In the genomic region with DNA sequence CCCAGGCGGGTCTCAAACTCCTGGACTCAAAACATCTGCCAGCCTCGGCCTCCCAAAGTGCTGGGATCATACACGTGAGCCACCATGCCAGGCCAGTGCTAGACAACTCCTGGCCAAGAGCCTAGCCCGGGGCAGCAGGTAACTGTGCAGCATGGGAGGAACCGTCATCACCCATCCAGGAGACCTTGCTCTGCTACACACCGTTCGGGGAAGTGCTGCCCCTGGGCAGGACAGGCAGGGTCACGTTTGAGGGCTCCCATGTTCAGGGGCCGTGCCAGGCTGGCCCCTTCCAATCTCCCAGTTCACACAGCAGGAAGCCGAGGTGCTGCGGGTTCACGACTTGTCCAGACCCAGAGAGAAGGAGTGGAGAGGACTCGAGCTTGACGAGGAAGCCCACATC, we compare ENCODE assay signal across 29 cellular contexts.
"Had no signal": no experiment of that assay in that cellular context is flagged by ENCODE, and none has a peak within 500 bp of the region (broad histone marks: within the 10 kb centered on the region; RNA-seq: fewer than 3 reads in every experiment).

No MANE protein-coding gene starts in this region.

- H3K27ac Mint-ChIP-seq: activated B cell treated with CpG ODN at 0.5 μM for 24 hours; activated CD4-positive, alpha-beta T cell treated with anti-CD3 and anti-CD28 coated beads, Interleukin-2, amount 10 ng/mL, durations not matched to agents 24 days and 14 days; activated CD8-positive, alpha-beta memory T cell treated with anti-CD3 and anti-CD28 coated beads, Interleukin-2, amount 10 ng/mL, durations not matched to agents 7 days and 5 days; activated naive CD4-positive, alpha-beta T cell treated with anti-CD3 and anti-CD28 coated beads for 36 hours; activated naive CD8-positive, alpha-beta T cell; activated T-helper 17 cell treated with anti-CD3 and anti-CD28 coated beads, Interleukin-2, amount 50 U/mL, for 72 hours; T-helper 1 cell treated with Interleukin-12 subunit alpha and Interleukin-12 subunit beta and Interleukin-4 antibody, amounts not matched to agents 30 μg/mL and 1 μg/mL, for 36 hours had no signal

- H3K4me1 ChIP-seq: Peyer's patch, SJSA1 had no signal

- H3K9me3 Mint-ChIP-seq: activated B cell treated with CpG ODN at 0.5 μM for 24 hours; activated CD4-positive, alpha-beta T cell treated with anti-CD3 and anti-CD28 coated beads, Interleukin-2, amount 10 ng/mL, durations not matched to agents 24 days and 14 days; activated naive CD4-positive, alpha-beta T cell treated with anti-CD3 and anti-CD28 coated beads for 36 hours; activated T-helper 17 cell treated with anti-CD3 and anti-CD28 coated beads, Interleukin-2, amount 50 U/mL, for 72 hours; T-helper 1 cell treated with Interleukin-12 subunit alpha and Interleukin-12 subunit beta and Interleukin-4 antibody, amounts not matched to agents 30 μg/mL and 1 μg/mL, for 36 hours had no signal

- H3K4me3 Mint-ChIP-seq: activated B cell treated with CpG ODN at 0.5 μM for 24 hours; activated CD4-positive, alpha-beta T cell treated with anti-CD3 and anti-CD28 coated beads, Interleukin-2, amount 10 ng/mL, durations not matched to agents 24 days and 14 days; activated CD8-positive, alpha-beta memory T cell treated with anti-CD3 and anti-CD28 coated beads, Interleukin-2, amount 10 ng/mL, durations not matched to agents 7 days and 5 days; activated naive CD4-positive, alpha-beta T cell treated with anti-CD3 and anti-CD28 coated beads for 36 hours; activated naive CD8-positive, alpha-beta T cell; activated T-helper 17 cell treated with anti-CD3 and anti-CD28 coated beads, Interleukin-2, amount 50 U/mL, for 72 hours; T-helper 1 cell treated with Interleukin-12 subunit alpha and Interleukin-12 subunit beta and Interleukin-4 antibody, amounts not matched to agents 30 μg/mL and 1 μg/mL, for 36 hours had no signal

- H3K27ac ChIP-seq: adrenal gland, Peyer's patch, SJSA1 had no signal

- H3K27me3 ChIP-seq: adrenal gland, Peyer's patch, SJSA1 had no signal

- H3K36me3 Mint-ChIP-seq: activated naive CD8-positive, alpha-beta T cell had no signal

- ATAC-seq: activated CD8-positive, alpha-beta memory T cell treated with anti-CD3 and anti-CD28 coated beads, Interleukin-2, amount 10 ng/mL, durations not matched to agents 7 days and 5 days; activated T-helper 17 cell treated with anti-CD3 and anti-CD28 coated beads, Interleukin-2, amount 50 U/mL, for 72 hours; SK-N-SH treated with all-trans-retinoic acid at 6 μM for 48 hours had no signal

- DNase-seq: activated B cell treated with CpG ODN at 0.5 μM for 24 hours; activated CD4-positive, alpha-beta T cell treated with anti-CD3 and anti-CD28 coated beads for 1 hour; activated CD4-positive, alpha-beta T cell treated with anti-CD3 and anti-CD28 coated beads, Interleukin-2, amount 10 ng/mL, durations not matched to agents 24 days and 14 days; activated CD4-positive, alpha-beta T cell treated with anti-CD3 and anti-CD28 coated beads, Interleukin-2, amount 50 U/mL, for 48 hours; activated CD8-positive, alpha-beta memory T cell treated with anti-CD3 and anti-CD28 coated beads, Interleukin-2, amount 10 ng/mL, durations not matched to agents 7 days and 5 days; activated gamma-delta T cell; activated naive CD4-positive, alpha-beta T cell treated with anti-CD3 and anti-CD28 coated beads for 36 hours; activated T-cell treated with anti-CD3 and anti-CD28 coated beads for 4 hours; activated T-cell treated with anti-CD3 and anti-CD28 coated beads, Interleukin-2, amount 50 U/mL, for 48 hours; anterior cingulate cortex; IMR-90; Kasumi-1; KBM-7; NCI-H1048; NCI-H146; NCI-H187 treated with DMSO at 0.1 percent for 48 hours; NCI-H2081 treated with DMSO at 0.1 percent for 48 hours; NCI-H446; NCI-H524; Peyer's patch; SHP77; SW 1271; T-helper 9 cell had no signal

- H3K4me3 ChIP-seq: adrenal gland, Peyer's patch, SJSA1 had no signal

- H3K9me3 ChIP-seq: adrenal gland, Peyer's patch, SJSA1 had no signal

- H3K27me3 Mint-ChIP-seq: activated B cell treated with CpG ODN at 0.5 μM for 24 hours; activated CD4-positive, alpha-beta T cell treated with anti-CD3 and anti-CD28 coated beads, Interleukin-2, amount 10 ng/mL, durations not matched to agents 24 days and 14 days; activated CD8-positive, alpha-beta memory T cell treated with anti-CD3 and anti-CD28 coated beads, Interleukin-2, amount 10 ng/mL, durations not matched to agents 7 days and 5 days; activated naive CD8-positive, alpha-beta T cell; activated T-helper 17 cell treated with anti-CD3 and anti-CD28 coated beads, Interleukin-2, amount 50 U/mL, for 72 hours had no signal

- H3K4me1 Mint-ChIP-seq: activated T-helper 17 cell treated with anti-CD3 and anti-CD28 coated beads, Interleukin-2, amount 50 U/mL, for 72 hours had no signal
